Comparison of ENCODE assay signal across 8 cellular contexts in the genomic region with DNA sequence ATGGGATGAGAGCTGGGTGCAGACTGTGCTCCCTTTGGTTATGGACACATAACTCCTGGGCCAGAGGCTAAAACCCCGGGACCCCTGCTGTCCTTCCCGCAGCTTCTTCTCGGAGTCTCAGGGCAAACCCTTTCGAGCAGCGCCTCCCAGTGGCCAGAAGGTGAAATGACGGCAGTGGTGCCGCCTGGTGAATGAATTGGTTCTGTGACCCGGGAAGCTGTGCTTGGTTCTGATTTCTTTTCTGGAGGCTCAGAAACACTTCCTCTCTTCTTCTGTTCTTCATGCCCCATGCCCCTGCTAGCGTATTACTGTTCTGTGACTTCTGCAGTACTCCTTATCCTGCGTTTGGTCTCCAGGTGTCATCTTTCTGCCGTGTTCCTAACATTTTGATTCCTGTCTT.
DNase-seq lines count a peak whose midpoint lies in the region; ATAC-seq, FAIRE-seq and TF ChIP-seq lines count a peak whose summit lies in the region.
"Not testable (repeated sequence)": the region's sequence is repeated elsewhere in the genome, so short reads cannot be mapped to it uniquely, and the experiment has no call there.

No MANE protein-coding gene starts in this region.

- H3K9me3 ChIP-seq in BLaER1 treated with 17β-estradiol and CSF1 and Interleukin-3, amounts not matched to agents 10 nM and 100 nM (replicated peaks in 1 of 11); H9 (ENCODE audit: control insufficient read depth, low read depth, low read length); PC-3 (ENCODE audit: low read length); astrocyte (ENCODE audit: insufficient read depth, low read depth, low read length): not testable (repeated sequence)

- not testable (repeated sequence) for H3K79me1 ChIP-seq in H9 (ENCODE audit: insufficient read depth, low read depth, low read length, poor library complexity, severe bottlenecking)

- not testable (repeated sequence) for H2BK12ac ChIP-seq in H9 (ENCODE audit: insufficient read length, low read depth, low read length)

- not testable (repeated sequence) for H3K36me3 Mint-ChIP-seq in H9 (ENCODE audit: insufficient read depth in 1 of 3, low read depth in 3 of 3); activated CD4-positive, alpha-beta memory T cell treated with anti-CD3 and anti-CD28 coated beads for 36 hours; astrocyte (ENCODE audit: low read depth, unreplicated experiment); nephron progenitor cell (ENCODE audit: low read depth)

- not testable (repeated sequence) for H4K5ac ChIP-seq in H9 (ENCODE audit: insufficient read length, low read depth, low read length)

- peak overlapping the region in 7 of 11 experiments; percentile 16 to 52 (median 34); a peak in 9 of 22 replicates for H3K4me2 ChIP-seq in BLaER1 treated with 17β-estradiol and CSF1 and Interleukin-3, amounts not matched to agents 10 nM and 100 nM
- not testable (repeated sequence) for H3K4me2 ChIP-seq in H9 (ENCODE audit: insufficient read depth, insufficient read length, low read length)
- 0 out of 2 replicates have a peak overlapping the region, but pooled peaks have one; percentile 26 for H3K4me2 ChIP-seq in PC-3 (ENCODE audit: low read length)
- H3K4me2 ChIP-seq in astrocyte (ENCODE audit: low read length): peak overlapping the region; percentile 33

- not testable (repeated sequence) for H2AK5ac ChIP-seq in H9 (ENCODE audit: insufficient read length, low read length)

- not testable (repeated sequence) for H4K91ac ChIP-seq in H9 (ENCODE audit: insufficient read length, low read depth, low read length)

- H3K14ac ChIP-seq in H9 (ENCODE audit: insufficient read depth, low read length): not testable (repeated sequence)

- H4K8ac ChIP-seq in H9 (replicated peaks; ENCODE audit: insufficient read length, low read depth, low read length): not testable (repeated sequence)

- not testable (repeated sequence) for H3K79me2 ChIP-seq in H9 (ENCODE audit: insufficient read depth, low read length); PC-3 (ENCODE audit: low read length); astrocyte (ENCODE audit: insufficient read depth, low read length)

- H3K27me3 ChIP-seq in BLaER1 treated with 17β-estradiol and CSF1 and Interleukin-3, amounts not matched to agents 10 nM and 100 nM; H9 (ENCODE audit: insufficient read depth, low read length); PC-3 (ENCODE audit: low read length); astrocyte (ENCODE audit: insufficient read depth, low read length): not testable (repeated sequence)

- H3K9me2 ChIP-seq in PC-3 (replicated peaks; ENCODE audit: low read length): not testable (repeated sequence)

- H3K4ac ChIP-seq in H9 (ENCODE audit: low read depth, low read length): not testable (repeated sequence)

- not testable (repeated sequence) for H3K23me2 ChIP-seq in H9 (ENCODE audit: insufficient read length, low read depth, low read length, poor library complexity, severe bottlenecking)

- not testable (repeated sequence) for H2BK15ac ChIP-seq in H9 (ENCODE audit: low read depth, low read length)

- not testable (repeated sequence) for H3F3A ChIP-seq in PC-3 (ENCODE audit: low read length, unreplicated experiment)

- H3K4me1 ChIP-seq in BLaER1 treated with 17β-estradiol and CSF1 and Interleukin-3, amounts not matched to agents 10 nM and 100 nM: peaks cover 6 to 50% (median 38%) of the 10 kb centered on the region in 10 experiments
- not testable (repeated sequence) for H3K4me1 ChIP-seq in H9 (ENCODE audit: insufficient read depth, low read length); PC-3 (ENCODE audit: insufficient read depth, low read length); astrocyte (ENCODE audit: insufficient read depth, low read length)

- DNase-seq in H9; PC-3; astrocyte (ENCODE audit: low read depth): not testable (repeated sequence)
- peak; percentile 61 for DNase-seq in activated CD4-positive, alpha-beta memory T cell treated with anti-CD3 and anti-CD28 coated beads for 36 hours
- DNase-seq in Right ventricle myocardium superior (peak; percentile 55), nephron progenitor cell (peak; percentile 62)
- DNase-seq in stimulated activated CD4-positive, alpha-beta T cell treated with anti-CD3 and anti-CD28 coated beads, Interleukin-4, amount 100 ng/mL, for 4 hours: peak; percentile 14

- not testable (repeated sequence) for H3K4me3 ChIP-seq in BLaER1 treated with 17β-estradiol and CSF1 and Interleukin-3, amounts not matched to agents 10 nM and 100 nM; PC-3 (ENCODE audit: low read length); astrocyte (ENCODE audit: insufficient read depth, low read depth, low read length)

- H2BK5ac ChIP-seq in H9 (ENCODE audit: insufficient read length, low read length): not testable (repeated sequence)

- not testable (repeated sequence) for ATAC-seq in PC-3; Right ventricle myocardium superior (ENCODE audit: poor library complexity)

- H3K27me3 Mint-ChIP-seq in H9 (ENCODE audit: low read depth); activated CD4-positive, alpha-beta memory T cell treated with anti-CD3 and anti-CD28 coated beads for 36 hours; astrocyte (ENCODE audit: low read depth, unreplicated experiment); nephron progenitor cell (ENCODE audit: low read depth, poor library complexity): not testable (repeated sequence)

- H3T11ph ChIP-seq in H9 (ENCODE audit: low read length): not testable (repeated sequence)

- not testable (repeated sequence) for H2BK20ac ChIP-seq in H9 (ENCODE audit: low read depth, low read length, poor library complexity, severe bottlenecking)

- H3K18ac ChIP-seq in H9 (ENCODE audit: insufficient read length, low read depth, low read length): not testable (repeated sequence)

- not testable (repeated sequence) for H3K56ac ChIP-seq in H9 (ENCODE audit: insufficient read length, low read depth, low read length)

- TF ChIP-seq CTCF in H9 (conservative IDR thresholded peaks at IDR 0.05) (peak; percentile 67), PC-3 (conservative IDR thresholded peaks at IDR 0.05; ENCODE audit: low read depth, low read length) (peak; percentile 40), astrocyte (IDR thresholded peaks at IDR 0.05; ENCODE audit: insufficient read depth, low read depth, low read length) (peak; percentile 24), nephron progenitor cell (IDR thresholded peaks at IDR 0.05) (peak; percentile 63)

- H3K4me3 Mint-ChIP-seq in H9: peak overlapping the region in 1 of 2 experiments; percentile 40; a peak in 1 of 5 replicates
- not testable (repeated sequence) for H3K4me3 Mint-ChIP-seq in activated CD4-positive, alpha-beta memory T cell treated with anti-CD3 and anti-CD28 coated beads for 36 hours; astrocyte (ENCODE audit: unreplicated experiment); nephron progenitor cell

- H4K20me1 ChIP-seq in BLaER1 treated with 17β-estradiol and CSF1 and Interleukin-3, amounts not matched to agents 10 nM and 100 nM; H9 (ENCODE audit: control insufficient read depth, insufficient read depth, insufficient read length); PC-3 (ENCODE audit: low read length); astrocyte (ENCODE audit: insufficient read depth, low read length): not testable (repeated sequence)

- not testable (repeated sequence) for H3K23ac ChIP-seq in H9 (ENCODE audit: insufficient read length, low read depth, low read length)

- not testable (repeated sequence) for FAIRE-seq in astrocyte (lab: Jason Lieb, UNC)

- H2AFZ ChIP-seq in H9 (ENCODE audit: low read length); astrocyte (ENCODE audit: low read depth, low read length): not testable (repeated sequence)
- peak overlapping the region; percentile 55; the same call in 1 of the 2 replicates for H2AFZ ChIP-seq in PC-3 (ENCODE audit: low read length)

- intact Hi-C loops in PC-3 (cut with micrococcal nuclease): loop anchor here (10.0 kb wide), 1 partner anchor 416 kb away; no protein-coding TSS in a partner anchor
- intact Hi-C loops in activated CD4-positive, alpha-beta memory T cell treated with anti-CD3 and anti-CD28 coated beads for 36 hours (cut with micrococcal nuclease); Right ventricle myocardium superior (cut with DNase I): not testable (repeated sequence)

- not testable (repeated sequence) for H2BK120ac ChIP-seq in H9 (ENCODE audit: low read depth, low read length, poor library complexity, severe bottlenecking)

- 0 out of 7 replicates have a peak overlapping the region, but pooled peaks of 1 of the 3 experiments have one; percentile 7 for H3K27ac Mint-ChIP-seq in H9
- not testable (repeated sequence) for H3K27ac Mint-ChIP-seq in activated CD4-positive, alpha-beta memory T cell treated with anti-CD3 and anti-CD28 coated beads for 36 hours; astrocyte (ENCODE audit: unreplicated experiment); nephron progenitor cell

- not testable (repeated sequence) for H3K36me3 ChIP-seq in BLaER1 treated with 17β-estradiol and CSF1 and Interleukin-3, amounts not matched to agents 10 nM and 100 nM; PC-3 (ENCODE audit: low read depth, low read length); astrocyte (ENCODE audit: insufficient read depth, low read length)

- CTCF ChIA-PET in PC-3 (lab: Charles Lee): not testable (repeated sequence)
- CTCF ChIA-PET in activated CD4-positive, alpha-beta memory T cell treated with anti-CD3 and anti-CD28 coated beads for 36 hours (lab: Charles Lee): interaction anchor here (1.7 kb wide), 1 partner anchor 20 kb away, joined by 5 read pairs; no protein-coding TSS in a partner anchor

- not testable (repeated sequence) for BruUV-seq in PC-3 (replicated peaks; lab: Mats Ljungman, UMichigan)

- H3K9me3 Mint-ChIP-seq in H9; activated CD4-positive, alpha-beta memory T cell treated with anti-CD3 and anti-CD28 coated beads for 36 hours; astrocyte (ENCODE audit: unreplicated experiment); nephron progenitor cell: not testable (repeated sequence)

- not testable (repeated sequence) for H3K27ac ChIP-seq in BLaER1 treated with 17β-estradiol and CSF1 and Interleukin-3, amounts not matched to agents 10 nM and 100 nM; H9 (ENCODE audit: insufficient read length, low read depth, low read length); PC-3 (ENCODE audit: low read length); astrocyte (ENCODE audit: low read depth, low read length)

- not testable (repeated sequence) for H3K9ac ChIP-seq in BLaER1 treated with 17β-estradiol and CSF1 and Interleukin-3, amounts not matched to agents 10 nM and 100 nM; H9 (ENCODE audit: extremely low read depth, insufficient read length, low read length); PC-3 (ENCODE audit: low read length); astrocyte (ENCODE audit: low read length)

- peaks cover 17 to 26% of the 10 kb centered on the region in 2 experiments for H3K4me1 Mint-ChIP-seq in H9
- H3K4me1 Mint-ChIP-seq in activated CD4-positive, alpha-beta memory T cell treated with anti-CD3 and anti-CD28 coated beads for 36 hours (ENCODE audit: low read depth); astrocyte (ENCODE audit: low read depth, unreplicated experiment): not testable (repeated sequence)
- peaks cover 23% of the 10 kb centered on the region for H3K4me1 Mint-ChIP-seq in nephron progenitor cell

- no CpG with 5 or more reads among the region's 11 CpGs for WGBS in H9 (ENCODE audit: extremely low coverage, insufficient read length, low lambda C conversion rate)

- POLR2A ChIA-PET in PC-3 (lab: Charles Lee; ENCODE audit: unreplicated experiment); activated CD4-positive, alpha-beta memory T cell treated with anti-CD3 and anti-CD28 coated beads for 36 hours (lab: Charles Lee): not testable (repeated sequence)
